8 cellular contexts compared by ENCODE assay signal in the genomic region with DNA sequence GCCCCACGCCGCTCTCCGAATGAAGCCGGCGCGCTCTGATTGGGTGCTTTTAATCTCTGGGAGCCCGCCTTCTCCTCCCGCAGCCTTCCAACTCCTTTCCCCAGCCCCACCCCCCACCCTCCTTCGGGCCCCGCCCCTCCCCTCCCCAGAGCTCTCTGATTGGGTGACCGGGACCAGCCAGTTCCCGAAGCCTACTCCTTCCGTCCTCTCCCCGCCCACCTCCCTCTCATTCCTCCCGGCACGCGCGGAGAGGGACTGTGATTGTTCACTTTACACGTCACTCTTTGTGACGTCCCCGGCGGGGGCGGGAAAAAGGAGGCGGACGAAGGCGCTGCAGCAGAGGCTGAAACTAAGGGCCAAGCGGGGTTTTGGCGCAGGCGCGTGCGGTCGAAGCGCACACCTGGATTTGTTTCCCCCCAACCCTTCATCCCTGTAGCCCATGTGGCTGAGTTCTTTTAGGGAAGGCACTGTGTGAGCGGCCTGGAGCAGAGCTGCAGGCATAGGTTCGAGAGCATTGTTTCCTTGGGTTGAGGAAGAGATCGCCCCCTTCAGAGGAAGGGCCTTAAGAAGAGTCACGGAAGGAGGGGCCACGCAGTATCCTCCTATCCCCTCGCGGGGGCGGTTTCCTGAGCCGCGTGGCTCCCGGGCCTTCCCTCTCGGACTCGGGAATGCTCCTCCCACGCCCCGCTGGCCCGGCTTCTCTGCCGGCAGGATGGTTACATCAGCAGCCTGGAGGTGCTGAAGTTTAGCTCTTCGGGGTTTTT. TPM values are rescaled to one million over a fixed set of nuclear protein-coding genes. Genes with fewer than 3 reads are reported as not detected.
A peak's percentile ranks its signal among the peaks of the same experiment; 100 is the strongest.
DNase-seq lines count a peak whose midpoint lies in the region; ATAC-seq, FAIRE-seq and TF ChIP-seq lines count a peak whose summit lies in the region.

A gene (minus strand): TSS at position 21 of the 764 bp plus-strand sequence. CDS start 361 bp downstream, outside the sequence.

- no peak within 1 kb of the TSS; the same call in 2 of the 3 replicates for H2BK15ac ChIP-seq in IMR-90 (ENCODE audit: low read depth, low read length)

- H3K4me1 ChIP-seq in IMR-90 (ENCODE audit: control insufficient read depth, insufficient read depth, low read length) (peaks cover 2% of the 10 kb centered on the region; the same call in 1 of the 2 replicates), OCI-LY7 (ENCODE audit: insufficient read depth, low read length, poor library complexity, severe bottlenecking) (peaks cover 4% of the 10 kb centered on the region), endothelial cell of umbilical vein (ENCODE audit: control insufficient read depth, extremely low read depth, insufficient read depth, low read length) (peaks cover 20% of the 10 kb centered on the region)

- no peak within 1 kb of the TSS for H2AK5ac ChIP-seq in IMR-90 (ENCODE audit: low read depth, low read length)

- H3K4me3 ChIP-seq in IMR-90 (ENCODE audit: insufficient read depth, low read depth, low read length) (peak within 1 kb of the TSS; percentile 98), OCI-LY7 (ENCODE audit: low read depth, low read length, poor library complexity, severe bottlenecking) (peak within 1 kb of the TSS; percentile 92), endothelial cell of umbilical vein (replicated peaks in 1 of 3; ENCODE audit: insufficient read depth in 1 of 3, low read depth in 1 of 3, low read length in 3 of 3) (peak within 1 kb of the TSS; percentile 65 to 95 (median 95))

- H2BK5ac ChIP-seq in IMR-90 (ENCODE audit: low read depth, low read length, poor library complexity, severe bottlenecking): peak within 1 kb of the TSS; percentile 75

- H4K8ac ChIP-seq in IMR-90 (ENCODE audit: low read depth in 2 of 2, low read length in 2 of 2): peak within 1 kb of the TSS in 1 of 2 experiments; percentile 95; a peak in 3 of 4 replicates

- peak within 1 kb of the TSS; percentile 39; the same call in 1 of the 2 replicates for H3K18ac ChIP-seq in IMR-90 (ENCODE audit: low read depth, low read length)

- dilution Hi-C loops in IMR-90 (cut with HindIII; ENCODE audit: low sequenced_read_pairs, unreplicated experiment): no loop called here
- dilution Hi-C loops in endothelial cell of umbilical vein (cut with MboI; ENCODE audit: extremely low pct_ligation_motif_present, low sequenced_read_pairs): no loop called here

- H3K9ac ChIP-seq in IMR-90 (ENCODE audit: low read depth, low read length): peak within 1 kb of the TSS; percentile 96
- peak within 1 kb of the TSS; percentile 98 for H3K9ac ChIP-seq in endothelial cell of umbilical vein (replicated peaks; ENCODE audit: extremely low read depth, insufficient read depth, low read length)

- BruUV-seq in IMR-90 (replicated peaks; lab: Mats Ljungman, UMichigan) (no TSS peak), OCI-LY7 (replicated peaks; lab: Mats Ljungman, UMichigan) (no TSS peak), endothelial cell of umbilical vein (replicated peaks; lab: Mats Ljungman, UMichigan) (no TSS peak)

- H2BK20ac ChIP-seq in IMR-90 (ENCODE audit: low read depth, low read length): no peak within 1 kb of the TSS

- DNase-seq in DMS153 (lab: John Stamatoyannopoulos, UW): peak; percentile 98
- peak; percentile 99 for DNase-seq in IMR-90
- peak; percentile 95 for DNase-seq in OCI-LY7 (ENCODE audit: low spot score)
- DNase-seq in activated T-cell treated with anti-CD3 and anti-CD28 coated beads for 1 hour (ENCODE audit: low read depth): peak; percentile 99
- DNase-seq in endothelial cell of umbilical vein (ENCODE audit: low read depth, low spot score): peak; percentile 99
- DNase-seq in midbrain (lab: John Stamatoyannopoulos, UW): peak; percentile 99
- peak; percentile 98 to 99 for DNase-seq in stimulated activated CD8-positive, alpha-beta memory T cell treated with anti-CD3 and anti-CD28 coated beads, Interleukin-2, amount 100 ng/mL, for 1 hour (ENCODE audit: low read depth in 2 of 2)

- no peak for TF ChIP-seq POLR2A in IMR-90 (IDR thresholded peaks at IDR 0.05; ENCODE audit: low read depth, low read length)
- TF ChIP-seq POLR2A in endothelial cell of umbilical vein (IDR thresholded peaks at IDR 0.05; ENCODE audit: low read depth, low read length): peak; percentile 72

- H3K79me1 ChIP-seq in IMR-90 (ENCODE audit: low read depth in 1 of 2, low read length in 2 of 2): peaks cover 0 to 14% of the 10 kb centered on the region in 2 experiments; a peak in 2 of 4 replicates

- peak; percentile 79 for ATAC-seq in GM21528 (IDR thresholded peaks at IDR 0.05; ENCODE audit: low FRiP score, unreplicated experiment)
- ATAC-seq in IMR-90 (ENCODE audit: low read depth): peak; percentile 88

- H4K20me1 ChIP-seq in IMR-90 (ENCODE audit: insufficient read depth, low read length) (peaks cover 28% of the 10 kb centered on the region), OCI-LY7 (ENCODE audit: insufficient read depth, low read length) (peaks cover 17% of the 10 kb centered on the region; the same call in 1 of the 2 replicates), endothelial cell of umbilical vein (replicated peaks; ENCODE audit: control insufficient read depth, extremely low read depth, insufficient read depth, low read length) (peaks cover 4% of the 10 kb centered on the region)

- intact Hi-C loops in IMR-90 (cut with micrococcal nuclease) (loop anchor here (1.0 to 10.0 kb wide), 4 partner anchors 166 to 376 kb away; a partner anchor contains a TSS), OCI-LY7 (cut with micrococcal nuclease; ENCODE audit: unreplicated experiment) (loop anchor here (1.0 to 10.0 kb wide), 5 partner anchors 53 to 323 kb away; a partner anchor contains a TSS), endothelial cell of umbilical vein (cut with micrococcal nuclease) (loop anchor here (1.0 to 5.0 kb wide), 7 partner anchors 13 to 916 kb away; a partner anchor contains a TSS)

- TF ChIP-seq RAD21 in IMR-90 (IDR thresholded peaks at IDR 0.05; ENCODE audit: low read length): no peak

- peak within 1 kb of the TSS; percentile 97 for H2AK9ac ChIP-seq in IMR-90 (replicated peaks; ENCODE audit: low read depth, low read length, poor library complexity)

- in situ Hi-C loops in IMR-90 (cut with MboI; ENCODE audit: low sequenced_read_pairs): no loop called here

- peak within 1 kb of the TSS; percentile 85 for H3K14ac ChIP-seq in IMR-90 (replicated peaks; ENCODE audit: low read depth, low read length)

- no peaks in the 10 kb centered on the region for H3K9me2 ChIP-seq in OCI-LY7 (ENCODE audit: insufficient read depth, low read length)

- H3K23ac ChIP-seq in IMR-90 (ENCODE audit: low read depth, low read length): peak within 1 kb of the TSS; percentile 75

- H3K9me3 ChIP-seq in IMR-90 (ENCODE audit: control insufficient read depth, insufficient read depth, low read length) (no peaks in the 10 kb centered on the region), OCI-LY7 (ENCODE audit: low read length) (no peaks in the 10 kb centered on the region), endothelial cell of umbilical vein (replicated peaks; ENCODE audit: control insufficient read depth, insufficient read depth, low read length) (no peaks in the 10 kb centered on the region)

- peak within 1 kb of the TSS; percentile 25 for H4K5ac ChIP-seq in IMR-90 (ENCODE audit: low read depth, low read length)

- H2BK120ac ChIP-seq in IMR-90 (ENCODE audit: low read depth, low read length): peak within 1 kb of the TSS; percentile 83

- H3K9me1 ChIP-seq in IMR-90 (ENCODE audit: insufficient read depth, low read length): peaks cover 3% of the 10 kb centered on the region
- H3K9me1 ChIP-seq in endothelial cell of umbilical vein (replicated peaks; ENCODE audit: control insufficient read depth, extremely low read depth, insufficient read depth, low read length): peaks cover under 1% of the 10 kb centered on the region

- H3K79me2 ChIP-seq in OCI-LY7 (ENCODE audit: insufficient read depth, low read depth, low read length): peaks cover 39% of the 10 kb centered on the region
- H3K79me2 ChIP-seq in endothelial cell of umbilical vein (ENCODE audit: control insufficient read depth, insufficient read depth, low read length): peaks cover 40% of the 10 kb centered on the region

- POLR2A ChIA-PET in IMR-90 (lab: Charles Lee; ENCODE audit: unreplicated experiment): interaction anchor here (0.5 to 0.6 kb wide), 2 partner anchors 23 to 108 kb away, joined by 3 read pairs; no protein-coding TSS in a partner anchor
- POLR2A ChIA-PET in OCI-LY7 (lab: Charles Lee): interaction anchor here (0.7 to 7.5 kb wide), 10 partner anchors 10 to 78 kb away, joined by 3 to 50 read pairs (median 3); no protein-coding TSS in a partner anchor
- POLR2A ChIA-PET in endothelial cell of umbilical vein (lab: Charles Lee): interaction anchor here (1.0 to 1.6 kb wide), 2 partner anchors 167 to 319 kb away, joined by 4 to 7 read pairs; a partner anchor contains a TSS

- CTCF ChIA-PET in IMR-90 (lab: Yijun Ruan, JAX): interaction anchor here (0.6 to 1.2 kb wide), 3 partner anchors 17 to 433 kb away, joined by 3 to 5 read pairs (median 4); no protein-coding TSS in a partner anchor
- CTCF ChIA-PET in OCI-LY7 (lab: Charles Lee; ENCODE audit: unreplicated experiment): no interaction called here
- CTCF ChIA-PET in endothelial cell of umbilical vein (lab: Charles Lee): interaction anchor here (0.8 to 1.7 kb wide), 2 partner anchors 87 to 328 kb away, joined by 3 to 6 read pairs; no protein-coding TSS in a partner anchor

- peak; percentile 94 for FAIRE-seq in endothelial cell of umbilical vein (lab: Jason Lieb, UNC)

- H3K36me3 ChIP-seq in IMR-90 (ENCODE audit: control insufficient read depth, insufficient read depth, low read length): no peaks in the 10 kb centered on the region
- H3K36me3 ChIP-seq in OCI-LY7 (ENCODE audit: insufficient read depth, low read length): peaks cover 20% of the 10 kb centered on the region
- H3K36me3 ChIP-seq in endothelial cell of umbilical vein (ENCODE audit: control insufficient read depth in 2 of 2, extremely low read depth in 1 of 2, insufficient read depth in 2 of 2, low read length in 2 of 2): no peaks in the 10 kb centered on the region

- H3K27ac ChIP-seq in IMR-90 (ENCODE audit: insufficient read depth, low read length): peak within 1 kb of the TSS; percentile 90
- H3K27ac ChIP-seq in OCI-LY7 (ENCODE audit: low read depth, low read length, poor library complexity, severe bottlenecking): peak within 1 kb of the TSS; percentile 91
- H3K27ac ChIP-seq in endothelial cell of umbilical vein (ENCODE audit: insufficient read depth, low read depth, low read length): peak within 1 kb of the TSS; percentile 91

- H4K91ac ChIP-seq in IMR-90 (ENCODE audit: insufficient read depth, low read depth, low read length): peak within 1 kb of the TSS; percentile 84

- peak within 1 kb of the TSS; percentile 82; the same call in 1 of the 2 replicates for H3K56ac ChIP-seq in IMR-90 (ENCODE audit: extremely low read depth, insufficient read depth, low read length)

- H3K4me2 ChIP-seq in IMR-90 (ENCODE audit: low read depth, low read length) (peak within 1 kb of the TSS; percentile 71), OCI-LY7 (ENCODE audit: low read length) (peak within 1 kb of the TSS; percentile 95), endothelial cell of umbilical vein (ENCODE audit: insufficient read depth, low read length) (peak within 1 kb of the TSS; percentile 97)

- peak within 1 kb of the TSS; percentile 91 for H3K4ac ChIP-seq in IMR-90 (ENCODE audit: low read depth, low read length)

- TF ChIP-seq CTCF in IMR-90 (conservative IDR thresholded peaks at IDR 0.05; ENCODE audit: low read depth, low read length): 0 out of 2 replicates have a peak, but pooled peaks have one; percentile 10
- 0 out of 2 replicates have a peak, but pooled peaks have one; percentile 13 for TF ChIP-seq CTCF in OCI-LY7 (conservative IDR thresholded peaks at IDR 0.05; ENCODE audit: low read length)
- TF ChIP-seq CTCF in endothelial cell of umbilical vein (IDR thresholded peaks at IDR 0.05; ENCODE audit: extremely low read depth in 1 of 2, insufficient read depth in 1 of 2, low read depth in 1 of 2, low read length in 2 of 2): peak in 1 of 2 donors; percentile 22

- WGBS in IMR-90 (ENCODE audit: extremely low coverage in 2 of 2, insufficient read length in 1 of 2), 2 experiments: no CpG with 5 or more reads among the region's 51 CpGs

- H3K27me3 ChIP-seq in IMR-90 (ENCODE audit: control insufficient read depth, insufficient read depth, low read length): no peaks in the 10 kb centered on the region
- H3K27me3 ChIP-seq in endothelial cell of umbilical vein (ENCODE audit: control insufficient read depth in 2 of 2, insufficient read depth in 2 of 2, low read length in 2 of 2): no peaks in the 10 kb centered on the region

- H2AFZ ChIP-seq in IMR-90 (replicated peaks; ENCODE audit: low read length, poor library complexity) (peak within 1 kb of the TSS; percentile 98), OCI-LY7 (ENCODE audit: low read length) (peak within 1 kb of the TSS; percentile 69), endothelial cell of umbilical vein (ENCODE audit: low read depth, low read length) (peak within 1 kb of the TSS; percentile 67)

RNA-seq across cellular contexts. Expression of the gene that starts here (rescaled TPM):
- total RNA-seq in IMR-90 (2012; rRNA removed) (42.8 and 50.9 TPM in 2 replicates), OCI-LY7 (2022) (43.4 TPM in 2 replicates), endothelial cell of umbilical vein (45.2 and 45.7 TPM in 2 replicates)
- polyA plus RNA-seq in IMR-90 (2012; rRNA removed) (25.9 and 26.0 TPM in 2 replicates), endothelial cell of umbilical vein (19.2 and 23.4 TPM in 2 replicates)
- 9.3 and 15.1 TPM in 2 replicates for polyA plus RNA-seq in IMR-90 (2012; cell fraction: cytosol; rRNA removed)
- 4.1 and 17.7 TPM in 2 replicates for polyA plus RNA-seq in IMR-90 (2012; cell fraction: nucleus; rRNA removed; ENCODE audit: low replicate concordance)
- 41.9 and 48.9 TPM in 2 replicates for total RNA-seq in OCI-LY7 (2014; rRNA removed; shearing (Covaris generic))
- 31.6 and 35.1 TPM in 2 replicates for polyA plus RNA-seq in endothelial cell of umbilical vein (2011; cell fraction: cytosol; rRNA removed)
- polyA plus RNA-seq in endothelial cell of umbilical vein (2011; cell fraction: nucleus; rRNA removed): 30.5 and 33.8 TPM in 2 replicates
- 37.5 and 43.2 TPM in 2 replicates for polyA plus RNA-seq in endothelial cell of umbilical vein (2012)
- 59.8 and 64.0 TPM in 2 replicates for polyA minus RNA-seq in endothelial cell of umbilical vein
- polyA minus RNA-seq in endothelial cell of umbilical vein (2011; cell fraction: cytosol; rRNA and poly(A)+ RNA removed): 17.8 TPM
- 52.4 and 64.0 TPM in 2 replicates for polyA minus RNA-seq in endothelial cell of umbilical vein (2011; cell fraction: nucleus; rRNA and poly(A)+ RNA removed)

Comparison
In these comparisons a context has a peak if more than half of its experiments do, and no peak if none do; other contexts are left out.
1. Peak in every context shown above with its lines: DNase-seq, ATAC-seq, H3K4me3 ChIP-seq and H3K27ac ChIP-seq.